In genomic region chr1:209600541-209600940, GRCh38 we compare ENCODE assay signal across 21 cellular contexts. TPM values are rescaled to one million over a fixed set of nuclear protein-coding genes. Genes with fewer than 3 reads are reported as not detected.
DNase-seq lines count a peak whose midpoint lies in the region; ATAC-seq and TF ChIP-seq lines count a peak whose summit lies in the region.
"Had no signal": no experiment of that assay in that cellular context is flagged by ENCODE, and none has a peak within 500 bp of the region (broad histone marks: within the 10 kb centered on the region; RNA-seq: fewer than 3 reads in every experiment).

No MANE protein-coding gene starts in this region.

- in situ Hi-C loops in IMR-90 (cut with MboI; ENCODE audit: low sequenced_read_pairs): no loop called here

- H3K36me3 ChIP-seq in IMR-90 (ENCODE audit: control insufficient read depth, insufficient read depth, low read length): no peaks in the 10 kb centered on the region

- no peak overlapping the region for H2BK15ac ChIP-seq in IMR-90 (ENCODE audit: low read depth, low read length)

- no peak overlapping the region for H3K27ac Mint-ChIP-seq in activated T-helper 2 cell treated with anti-CD3 and anti-CD28 coated beads, Interferon-gamma antibody, Interleukin-2, Interleukin-4, amounts not matched to agents 10 μg/mL and 5 μg/mL and 100 μg/mL, durations not matched to agents 14 hours and 24 hours and 36 hours
- H3K27ac Mint-ChIP-seq: CD8-positive, alpha-beta memory T cell; T-helper 17 cell had no signal

- no peaks in the 10 kb centered on the region for H4K20me1 ChIP-seq in IMR-90 (ENCODE audit: insufficient read depth, low read length)

- peaks cover 32% of the 10 kb centered on the region for H3K27me3 Mint-ChIP-seq in activated T-helper 2 cell treated with anti-CD3 and anti-CD28 coated beads, Interferon-gamma antibody, Interleukin-2, Interleukin-4, amounts not matched to agents 10 μg/mL and 5 μg/mL and 100 μg/mL, durations not matched to agents 14 hours and 24 hours and 36 hours (ENCODE audit: low read depth)

- H3K27ac ChIP-seq in IMR-90 (ENCODE audit: insufficient read depth, low read length) (no peak overlapping the region), foreskin keratinocyte (no peak overlapping the region)

- no peak overlapping the region for H2AK5ac ChIP-seq in IMR-90 (ENCODE audit: low read depth, low read length)

- POLR2A ChIA-PET in IMR-90 (lab: Charles Lee; ENCODE audit: unreplicated experiment): no interaction called here

- no peak overlapping the region for H3K4me2 ChIP-seq in IMR-90 (ENCODE audit: low read depth, low read length)

- dilution Hi-C loops in IMR-90 (cut with HindIII; ENCODE audit: low sequenced_read_pairs, unreplicated experiment): no loop called here

- no peak for TF ChIP-seq POLR2A in IMR-90 (IDR thresholded peaks at IDR 0.05; ENCODE audit: low read depth, low read length)

- H3K23ac ChIP-seq in IMR-90 (ENCODE audit: low read depth, low read length): no peak overlapping the region

- no peaks in the 10 kb centered on the region for H3K9me3 Mint-ChIP-seq in activated T-helper 2 cell treated with anti-CD3 and anti-CD28 coated beads, Interferon-gamma antibody, Interleukin-2, Interleukin-4, amounts not matched to agents 10 μg/mL and 5 μg/mL and 100 μg/mL, durations not matched to agents 14 hours and 24 hours and 36 hours
- H3K9me3 Mint-ChIP-seq: CD8-positive, alpha-beta memory T cell had no signal

- H3K4me3 Mint-ChIP-seq in activated T-helper 2 cell treated with anti-CD3 and anti-CD28 coated beads, Interferon-gamma antibody, Interleukin-2, Interleukin-4, amounts not matched to agents 10 μg/mL and 5 μg/mL and 100 μg/mL, durations not matched to agents 14 hours and 24 hours and 36 hours (ENCODE audit: low read depth): no peak overlapping the region
- H3K4me3 Mint-ChIP-seq: CD8-positive, alpha-beta memory T cell; T-helper 17 cell had no signal

- DNase-seq in EL (peak; percentile 82), IMR-90 (peak; percentile 39), T1000 (lab: John Stamatoyannopoulos, UW) (peak; percentile 20), foreskin keratinocyte (peak; percentile 44), SIG-M5 (lab: John Stamatoyannopoulos, UW) (no peak), NCI-H446 (lab: John Stamatoyannopoulos, UW) (no peak), SW 1271 (lab: John Stamatoyannopoulos, UW) (no peak)
- no peak for DNase-seq in activated T-helper 2 cell treated with anti-CD3 and anti-CD28 coated beads, Interferon-gamma antibody, Interleukin-2, Interleukin-4, amounts not matched to agents 10 μg/mL and 5 μg/mL and 100 μg/mL, durations not matched to agents 14 hours and 24 hours and 36 hours (ENCODE audit: low spot score)
- DNase-seq: ACHN; C1 segment of cervical spinal cord; CD8-positive, alpha-beta memory T cell; GOT3; NCI-H1105 treated with DMSO at 0.1 percent for 48 hours; NCI-H1694; NCI-H2081 treated with DMSO at 0.1 percent for 48 hours; NCI-H510A; NCI-H748 treated with DMSO at 0.1 percent for 48 hours; NK-92 treated with Interleukin-12 subunit alpha and Interleukin-12 subunit beta, amount 100 ng/mL, for 24 hours; RPMI8226; T-helper 17 cell had no signal

- TF ChIP-seq CTCF in IMR-90 (conservative IDR thresholded peaks at IDR 0.05; ENCODE audit: low read depth, low read length) (no peak), foreskin keratinocyte (conservative IDR thresholded peaks at IDR 0.05) (no peak)

- H3K4me3 ChIP-seq in IMR-90 (ENCODE audit: insufficient read depth, low read depth, low read length): no peak overlapping the region

- H4K5ac ChIP-seq in IMR-90 (ENCODE audit: low read depth, low read length): no peak overlapping the region

- no peaks in the 10 kb centered on the region for H3K36me3 Mint-ChIP-seq in activated T-helper 2 cell treated with anti-CD3 and anti-CD28 coated beads, Interferon-gamma antibody, Interleukin-2, Interleukin-4, amounts not matched to agents 10 μg/mL and 5 μg/mL and 100 μg/mL, durations not matched to agents 14 hours and 24 hours and 36 hours (ENCODE audit: low read depth)
- H3K36me3 Mint-ChIP-seq: CD8-positive, alpha-beta memory T cell had no signal

- H3K18ac ChIP-seq in IMR-90 (ENCODE audit: low read depth, low read length): no peak overlapping the region

- H3K27me3 ChIP-seq in IMR-90 (ENCODE audit: control insufficient read depth, insufficient read depth, low read length) (no peaks in the 10 kb centered on the region; the same call in 1 of the 2 replicates), foreskin keratinocyte (no peaks in the 10 kb centered on the region)

- no peak overlapping the region for H3K56ac ChIP-seq in IMR-90 (ENCODE audit: extremely low read depth, insufficient read depth, low read length)

- no peak for ATAC-seq in IMR-90 (ENCODE audit: low read depth)
- ATAC-seq in foreskin keratinocyte: peak; percentile 33
- ATAC-seq: T-helper 17 cell had no signal

- no peak overlapping the region for H3K4ac ChIP-seq in IMR-90 (ENCODE audit: low read depth, low read length)

- 50% methylated on average over 1 of the region's 1 CpG; no CpG with 5 or more reads in 1 of the 2 experiments for WGBS in IMR-90 (ENCODE audit: extremely low coverage in 2 of 2, insufficient read length in 1 of 2), 2 experiments

- no peak for TF ChIP-seq RAD21 in IMR-90 (IDR thresholded peaks at IDR 0.05; ENCODE audit: low read length)

- no peaks in the 10 kb centered on the region for H3K9me3 ChIP-seq in IMR-90 (ENCODE audit: control insufficient read depth, insufficient read depth, low read length)

- H4K91ac ChIP-seq in IMR-90 (ENCODE audit: insufficient read depth, low read depth, low read length): no peak overlapping the region

- no peak overlapping the region for H2BK5ac ChIP-seq in IMR-90 (ENCODE audit: low read depth, low read length, poor library complexity, severe bottlenecking)

- H3K9ac ChIP-seq in IMR-90 (ENCODE audit: low read depth, low read length): no peak overlapping the region

- peaks cover 4% of the 10 kb centered on the region for H3K4me1 Mint-ChIP-seq in activated T-helper 2 cell treated with anti-CD3 and anti-CD28 coated beads, Interferon-gamma antibody, Interleukin-2, Interleukin-4, amounts not matched to agents 10 μg/mL and 5 μg/mL and 100 μg/mL, durations not matched to agents 14 hours and 24 hours and 36 hours (ENCODE audit: low read depth)
- H3K4me1 Mint-ChIP-seq: CD8-positive, alpha-beta memory T cell had no signal

- H2AK9ac ChIP-seq in IMR-90 (replicated peaks; ENCODE audit: low read depth, low read length, poor library complexity): no peak overlapping the region

- CTCF ChIA-PET in IMR-90 (lab: Yijun Ruan, JAX): interaction anchor here (0.6 to 0.8 kb wide), 2 partner anchors 10 to 90 kb away, joined by 3 read pairs; no protein-coding TSS in a partner anchor

- H2BK120ac ChIP-seq in IMR-90 (ENCODE audit: low read depth, low read length): no peak overlapping the region

- H2AFZ ChIP-seq in IMR-90 (replicated peaks; ENCODE audit: low read length, poor library complexity): no peak overlapping the region

- H3K14ac ChIP-seq in IMR-90 (replicated peaks; ENCODE audit: low read depth, low read length): no peak overlapping the region

- intact Hi-C loops in IMR-90 (cut with micrococcal nuclease): loop anchor here (5.0 kb wide), 1 partner anchor 222 kb away; no protein-coding TSS in a partner anchor
- intact Hi-C loops in activated T-helper 2 cell treated with anti-CD3 and anti-CD28 coated beads, Interferon-gamma antibody, Interleukin-2, Interleukin-4, amounts not matched to agents 10 μg/mL and 5 μg/mL and 100 μg/mL, durations not matched to agents 14 hours and 24 hours and 36 hours (cut with micrococcal nuclease): loop anchor here (5.0 kb wide), 1 partner anchor 47 kb away; no protein-coding TSS in a partner anchor

- no peaks in the 10 kb centered on the region for H3K4me1 ChIP-seq in IMR-90 (ENCODE audit: control insufficient read depth, insufficient read depth, low read length)
- H3K4me1 ChIP-seq in foreskin keratinocyte: peaks cover 3% of the 10 kb centered on the region

- H3K79me1 ChIP-seq in IMR-90 (ENCODE audit: low read depth in 1 of 2, low read length in 2 of 2): no peaks in the 10 kb centered on the region

- H3K9me1 ChIP-seq in IMR-90 (ENCODE audit: insufficient read depth, low read length): no peaks in the 10 kb centered on the region

- H4K8ac ChIP-seq in IMR-90 (ENCODE audit: low read depth in 2 of 2, low read length in 2 of 2): no peak overlapping the region

- no TSS peak for BruUV-seq in IMR-90 (replicated peaks; lab: Mats Ljungman, UMichigan)

- no peak overlapping the region for H2BK20ac ChIP-seq in IMR-90 (ENCODE audit: low read depth, low read length)

TF ChIP-seq in IMR-90, 13 proteins besides CTCF, POLR2A, EP300 and RAD21:
- TF ChIP-seq USF2 (IDR thresholded peaks at IDR 0.05; ENCODE audit: low read depth, low read length): no peak
- no peak for TF ChIP-seq RFX5 (IDR thresholded peaks at IDR 0.05; ENCODE audit: low read depth, low read length)
- TF ChIP-seq FOS (IDR thresholded peaks at IDR 0.05; ENCODE audit: low read depth, low read length): no peak
- TF ChIP-seq SMC3 (IDR thresholded peaks at IDR 0.05; ENCODE audit: low read depth, low read length): no peak
- no peak for TF ChIP-seq MAZ (IDR thresholded peaks at IDR 0.05; ENCODE audit: borderline replicate concordance, low read depth, low read length)
TF ChIP-seq in IMR-90: peak in this region for 0.

RNA-seq across cellular contexts. Expression of gene CAMK1G, which starts 17.0 kb away (rescaled TPM):
- total RNA-seq in IMR-90 (2012; rRNA removed): 0.72 and 0.83 TPM in 2 replicates
- 1.8 and 2.1 TPM in 2 replicates for polyA plus RNA-seq in IMR-90 (2012; rRNA removed)
- 1.1 and 1.2 TPM in 2 replicates for polyA plus RNA-seq in IMR-90 (2012; cell fraction: cytosol; rRNA removed)
- polyA plus RNA-seq in IMR-90 (2012; cell fraction: nucleus; rRNA removed; ENCODE audit: low replicate concordance): 1.5 and 2.0 TPM in 2 replicates
- not detected in 2 replicates for total RNA-seq in foreskin keratinocyte
- not detected in 2 replicates for polyA plus RNA-seq in foreskin keratinocyte
- not detected in 2 replicates for total RNA-seq in activated T-helper 2 cell treated with anti-CD3 and anti-CD28 coated beads, Interferon-gamma antibody, Interleukin-2, Interleukin-4, amounts not matched to agents 10 μg/mL and 5 μg/mL and 100 μg/mL, durations not matched to agents 14 hours and 24 hours and 36 hours
- total RNA-seq: CD8-positive, alpha-beta memory T cell; HT-29; T-helper 17 cell had no signal
- polyA plus RNA-seq: CD8-positive, alpha-beta memory T cell had no signal

RNA-seq across cellular contexts. Expression of gene LAMB3, which starts 51.7 kb away (rescaled TPM):
- total RNA-seq in IMR-90 (2012; rRNA removed) (0.72 and 1.1 TPM in 2 replicates), foreskin keratinocyte (1,286 and 1,603 TPM in 2 replicates)
- polyA plus RNA-seq in IMR-90 (2012; rRNA removed) (1.6 and 2.1 TPM in 2 replicates), foreskin keratinocyte (823 and 1,080 TPM in 2 replicates)
- polyA plus RNA-seq in IMR-90 (2012; cell fraction: cytosol; rRNA removed): 0.83 and 2.0 TPM in 2 replicates
- 1.1 and 1.8 TPM in 2 replicates for polyA plus RNA-seq in IMR-90 (2012; cell fraction: nucleus; rRNA removed; ENCODE audit: low replicate concordance)
- 11.3 and 11.5 TPM in 2 replicates for total RNA-seq in activated T-helper 2 cell treated with anti-CD3 and anti-CD28 coated beads, Interferon-gamma antibody, Interleukin-2, Interleukin-4, amounts not matched to agents 10 μg/mL and 5 μg/mL and 100 μg/mL, durations not matched to agents 14 hours and 24 hours and 36 hours

Comparison
In these comparisons a context has a peak if more than half of its experiments do, and no peak if none do; other contexts are left out.
1. DNase-seq: peak in EL (single experiment), IMR-90 (single experiment), T1000 (single experiment) and foreskin keratinocyte (2 of 2); none in activated T-helper 2 cell treated with anti-CD3 and anti-CD28 coated beads, Interferon-gamma antibody, Interleukin-2, Interleukin-4, amounts not matched to agents 10 μg/mL and 5 μg/mL and 100 μg/mL, durations not matched to agents 14 hours and 24 hours and 36 hours (single experiment), SIG-M5 (single experiment), NCI-H446 (0 of 2) and SW 1271 (0 of 2).
2. RNA of gene LAMB3, which starts 51.7 kb away (total RNA-seq): 1,286 to 1,603 TPM in foreskin keratinocyte; 11.3 to 11.5 TPM in activated T-helper 2 cell treated with anti-CD3 and anti-CD28 coated beads, Interferon-gamma antibody, Interleukin-2, Interleukin-4, amounts not matched to agents 10 μg/mL and 5 μg/mL and 100 μg/mL, durations not matched to agents 14 hours and 24 hours and 36 hours and 0.72 to 1.1 TPM in IMR-90; every median in the first group is over 100 times any median in the second.